In genomic region chr9:18990494-18990893, GRCh38 we compare ENCODE assay signal across 32 cellular contexts. TPM values are rescaled to one million over a fixed set of nuclear protein-coding genes. Genes with fewer than 3 reads are reported as not detected.
"Had no signal": no experiment of that assay in that cellular context is flagged by ENCODE, and none has a peak within 500 bp of the region (broad histone marks: within the 10 kb centered on the region; RNA-seq: fewer than 3 reads in every experiment).

No MANE protein-coding gene starts in this region.

- H3K4me1 ChIP-seq: colonic mucosa, foreskin keratinocyte, gastrocnemius medialis, gastroesophageal sphincter, heart left ventricle, heart right ventricle had no signal

- H3K79me2 ChIP-seq: hepatocyte had no signal

- H3K27me3 ChIP-seq: colonic mucosa, dorsolateral prefrontal cortex, esophagus squamous epithelium, gastrocnemius medialis, gastroesophageal sphincter, heart left ventricle, heart right ventricle, hepatocyte had no signal

- H3K4me2 ChIP-seq: hepatocyte had no signal

- H3K27ac ChIP-seq: colonic mucosa, coronary artery, dorsolateral prefrontal cortex, epithelial cell of prostate, esophagus squamous epithelium, foreskin keratinocyte, gastrocnemius medialis, gastroesophageal sphincter, heart left ventricle, heart right ventricle, hepatocyte had no signal

- H3K36me3 ChIP-seq: colonic mucosa, esophagus squamous epithelium, gastrocnemius medialis, gastroesophageal sphincter, heart left ventricle, heart right ventricle had no signal

- H3K4me3 ChIP-seq: colonic mucosa, coronary artery, dorsolateral prefrontal cortex, esophagus squamous epithelium, gastrocnemius medialis, gastroesophageal sphincter, heart left ventricle, heart right ventricle, hepatocyte had no signal

- H3K9me3 ChIP-seq: colonic mucosa, esophagus squamous epithelium, gastrocnemius medialis, gastroesophageal sphincter, heart left ventricle, heart right ventricle had no signal

- DNase-seq: cortex of kidney; dermis blood vessel endothelial cell; dorsolateral prefrontal cortex; effector CD4-positive, alpha-beta T cell; effector CD8-positive, alpha-beta T cell; effector memory CD4-positive, alpha-beta T cell; effector memory CD8-positive, alpha-beta T cell; endodermal cell; erythroblast; esophagus squamous epithelium; foreskin fibroblast; foreskin keratinocyte; foreskin melanocyte; gastrocnemius medialis; glutamatergic neuron; head of caudate nucleus; heart left ventricle; heart right ventricle had no signal

- H2AFZ ChIP-seq: hepatocyte had no signal

- ATAC-seq: effector memory CD8-positive, alpha-beta T cell; esophagus mucosa; foreskin keratinocyte; gastrocnemius medialis; gastroesophageal sphincter; heart left ventricle; heart right ventricle had no signal

- FAIRE-seq: colon, endometrium, endothelial cell of umbilical vein, frontal cortex had no signal

RNA-seq across cellular contexts. Expression of gene SAXO1, which starts 42.5 kb away (rescaled TPM):
- total RNA-seq: colonic mucosa, dermis blood vessel endothelial cell, dermis microvascular lymphatic vessel endothelial cell, endothelial cell of umbilical vein, epithelial cell of proximal tubule, esophagus mucosa, esophagus squamous epithelium, fibroblast of villous mesenchyme, foreskin keratinocyte, frontal cortex, glomerular endothelial cell, hepatocyte had no signal
- polyA plus RNA-seq: endothelial cell of umbilical vein, foreskin keratinocyte, heart left ventricle, heart right ventricle had no signal
